Comparison of ENCODE assay signal across 11 cellular contexts in the genomic region with DNA sequence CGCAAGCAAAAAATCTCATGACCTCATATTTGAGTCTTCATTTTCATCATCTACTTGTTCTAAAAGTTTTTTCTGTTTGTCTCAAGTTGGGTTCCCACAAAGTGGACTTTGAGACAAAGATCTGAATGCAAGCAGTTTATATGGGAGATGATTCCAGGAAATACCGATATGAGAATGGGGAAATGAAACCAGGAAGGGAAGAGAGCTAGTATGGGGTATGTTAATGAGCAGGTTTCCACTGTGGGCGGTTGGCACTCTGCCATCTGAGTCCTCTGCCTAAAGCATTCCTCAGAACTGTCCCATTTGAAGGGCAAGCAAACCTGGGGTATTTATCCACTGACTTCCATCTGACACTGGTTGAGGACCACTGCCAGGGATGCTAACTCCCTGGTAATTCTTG. TPM values are rescaled to one million over a fixed set of nuclear protein-coding genes. Genes with fewer than 3 reads are reported as not detected.
A peak's percentile ranks its signal among the peaks of the same experiment; 100 is the strongest.
DNase-seq lines count a peak whose midpoint lies in the region; ATAC-seq and TF ChIP-seq lines count a peak whose summit lies in the region.
"Had no signal": no experiment of that assay in that cellular context is flagged by ENCODE, and none has a peak within 500 bp of the region (broad histone marks: within the 10 kb centered on the region; RNA-seq: fewer than 3 reads in every experiment).

No MANE protein-coding gene starts in this region.

- H3K36me3 Mint-ChIP-seq in activated CD8-positive, alpha-beta memory T cell treated with anti-CD3 and anti-CD28 coated beads, Interleukin-2, amount 10 ng/mL, durations not matched to agents 7 days and 5 days = peaks cover 17% of the 10 kb centered on the region

- peaks cover 3% of the 10 kb centered on the region for H3K9me3 Mint-ChIP-seq in activated CD8-positive, alpha-beta memory T cell treated with anti-CD3 and anti-CD28 coated beads, Interleukin-2, amount 10 ng/mL, durations not matched to agents 7 days and 5 days (ENCODE audit: low read depth)

- no peaks in the 10 kb centered on the region for H3K27me3 ChIP-seq in right cardiac atrium (ENCODE audit: control insufficient read depth, insufficient read depth)
- H3K27me3 ChIP-seq in tibial nerve = no peaks in the 10 kb centered on the region

- TF ChIP-seq POLR2A in tibial nerve (IDR thresholded peaks at IDR 0.05) = no peak

- H3K4me3 Mint-ChIP-seq in activated CD8-positive, alpha-beta memory T cell treated with anti-CD3 and anti-CD28 coated beads, Interleukin-2, amount 10 ng/mL, durations not matched to agents 7 days and 5 days = no peak overlapping the region

- DNase-seq in activated naive CD4-positive, alpha-beta T cell treated with Interleukin-2 at 50 U/mL for 16 hours = peak; percentile 12
- no peak for DNase-seq in activated naive CD4-positive, alpha-beta T cell (lab: John Stamatoyannopoulos, UW)
- peak; percentile 56 for DNase-seq in NOMO-1 treated with dmso at 0.1 percent for 144 hours (lab: John Stamatoyannopoulos, UW; ENCODE audit: unreplicated experiment)
- DNase-seq in right cardiac atrium = peak; percentile 65 to 82 (median 78)
- DNase-seq in tibial nerve (ENCODE audit: low spot score in 2 of 2) = peak; percentile 39 to 45
- no peak for DNase-seq in Kasumi-1 (lab: John Stamatoyannopoulos, UW)
- DNase-seq in activated CD8-positive, alpha-beta memory T cell treated with anti-CD3 and anti-CD28 coated beads, Interleukin-2, amount 10 ng/mL, durations not matched to agents 7 days and 5 days = no peak
- DNase-seq: activated T-cell treated with anti-CD3 and anti-CD28 coated beads for 4 hours had no signal

- intact Hi-C loops in right cardiac atrium (cut with DNase I) = no loop called here

- H3K4me1 Mint-ChIP-seq in activated CD8-positive, alpha-beta memory T cell treated with anti-CD3 and anti-CD28 coated beads, Interleukin-2, amount 10 ng/mL, durations not matched to agents 7 days and 5 days = peaks cover 16% of the 10 kb centered on the region

- H3K27ac Mint-ChIP-seq in activated CD8-positive, alpha-beta memory T cell treated with anti-CD3 and anti-CD28 coated beads, Interleukin-2, amount 10 ng/mL, durations not matched to agents 7 days and 5 days = no peak overlapping the region

- peaks cover 5% of the 10 kb centered on the region for H3K27me3 Mint-ChIP-seq in activated CD8-positive, alpha-beta memory T cell treated with anti-CD3 and anti-CD28 coated beads, Interleukin-2, amount 10 ng/mL, durations not matched to agents 7 days and 5 days

- ATAC-seq in right cardiac atrium (peak; percentile 47 to 66), HG03571 (IDR thresholded peaks at IDR 0.05; ENCODE audit: unreplicated experiment) (no peak)
- no peak for ATAC-seq in activated CD8-positive, alpha-beta memory T cell treated with anti-CD3 and anti-CD28 coated beads, Interleukin-2, amount 10 ng/mL, durations not matched to agents 7 days and 5 days

- H3K9me3 ChIP-seq in right cardiac atrium (ENCODE audit: control insufficient read depth, low read length) (no peaks in the 10 kb centered on the region), tibial nerve (no peaks in the 10 kb centered on the region)

- H3K27ac ChIP-seq in right cardiac atrium (ENCODE audit: low read length) (no peak overlapping the region), tibial nerve (no peak overlapping the region)

- no peak for TF ChIP-seq CTCF in tibial nerve (IDR thresholded peaks at IDR 0.05)

- TF ChIP-seq EP300 in tibial nerve (IDR thresholded peaks at IDR 0.05) = peak in 1 of 2 donors; percentile 37

- H3K4me1 ChIP-seq in right cardiac atrium (ENCODE audit: control insufficient read depth, insufficient read depth, low read length) (no peaks in the 10 kb centered on the region), tibial nerve (no peaks in the 10 kb centered on the region)

- H3K4me3 ChIP-seq in right cardiac atrium (ENCODE audit: low read length) (no peak overlapping the region), tibial nerve (no peak overlapping the region)

- peaks cover 0 to 48% (median 0%) of the 10 kb centered on the region in 3 donors for H3K36me3 ChIP-seq in tibial nerve

- 65% methylated on average over 3 of the region's 3 CpGs for WGBS in right cardiac atrium
- 67 to 75% methylated on average over 3 of the region's 3 CpGs for WGBS in tibial nerve, 2 donors

- CTCF ChIA-PET in activated CD8-positive, alpha-beta memory T cell treated with anti-CD3 and anti-CD28 coated beads, Interleukin-2, amount 10 ng/mL, durations not matched to agents 7 days and 5 days (lab: Charles Lee) = interaction anchor here (0.9 kb wide), 1 partner anchor 93 kb away, joined by 3 read pairs; no protein-coding TSS in a partner anchor

RNA-seq across cellular contexts. Expression of gene ADPRH, which starts 8.8 kb away (rescaled TPM):
- total RNA-seq in right cardiac atrium = 10 to 100 TPM in 3 of 4 donors, 1 to 10 TPM in 1; 9.5 to 11.9 (median 10.3) TPM
- 6.5 TPM for polyA plus RNA-seq in right cardiac atrium
- 10 to 100 TPM in 2 of 4 donors, 1 to 10 TPM in 2; 7.6 to 12.0 (median 9.1) TPM for total RNA-seq in tibial nerve
- 10 to 100 TPM in 1 of 2 experiments, 1 to 10 TPM in 1; 6.1 to 19.3 TPM for total RNA-seq in activated CD8-positive, alpha-beta memory T cell treated with anti-CD3 and anti-CD28 coated beads, Interleukin-2, amount 10 ng/mL, durations not matched to agents 7 days and 5 days

RNA-seq across cellular contexts. Expression of gene PLA1A, which starts 9.6 kb away (rescaled TPM):
- 1 to 10 TPM; 4.3 to 7.5 (median 5.5) TPM for total RNA-seq in right cardiac atrium
- polyA plus RNA-seq in right cardiac atrium = 4.4 TPM
- 10 to 100 TPM in 1 of 4 donors, 1 to 10 TPM in 2, not detected in 1; 2.5 to 12.0 (median 3.9) TPM for total RNA-seq in tibial nerve
- total RNA-seq in activated CD8-positive, alpha-beta memory T cell treated with anti-CD3 and anti-CD28 coated beads, Interleukin-2, amount 10 ng/mL, durations not matched to agents 7 days and 5 days = under 1 TPM in 1 of 2 experiments, not detected in 1; 0.68 TPM
- total RNA-seq: RPMI7951 had no signal
- polyA plus RNA-seq: keratinocyte had no signal

RNA-seq across cellular contexts. Expression of gene CD80, which starts 28.7 kb away (rescaled TPM):
- total RNA-seq in right cardiac atrium (under 1 TPM in 3 of 4 donors, not detected in 1; 0.17 to 0.54 (median 0.26) TPM), tibial nerve (not detected)
- 0.14 TPM for polyA plus RNA-seq in right cardiac atrium
- 10 to 100 TPM; 22.5 to 47.0 TPM for total RNA-seq in activated CD8-positive, alpha-beta memory T cell treated with anti-CD3 and anti-CD28 coated beads, Interleukin-2, amount 10 ng/mL, durations not matched to agents 7 days and 5 days
- total RNA-seq: RPMI7951 had no signal
- polyA plus RNA-seq: keratinocyte had no signal

Comparison
In these comparisons a context has a peak if more than half of its experiments do, and no peak if none do; other contexts are left out.
1. DNase-seq: peak in activated naive CD4-positive, alpha-beta T cell treated with Interleukin-2 at 50 U/mL for 16 hours (single experiment), NOMO-1 treated with dmso at 0.1 percent for 144 hours (single experiment), right cardiac atrium (3 of 3) and tibial nerve (2 of 2); none in activated naive CD4-positive, alpha-beta T cell (0 of 4), Kasumi-1 (0 of 2) and activated CD8-positive, alpha-beta memory T cell treated with anti-CD3 and anti-CD28 coated beads, Interleukin-2, amount 10 ng/mL, durations not matched to agents 7 days and 5 days (single experiment).
2. ATAC-seq: peak in right cardiac atrium (2 of 2); none in HG03571 (single experiment) and activated CD8-positive, alpha-beta memory T cell treated with anti-CD3 and anti-CD28 coated beads, Interleukin-2, amount 10 ng/mL, durations not matched to agents 7 days and 5 days (single experiment).
3. RNA of gene CD80, which starts 28.7 kb away (total RNA-seq): 22.5 to 47.0 TPM in activated CD8-positive, alpha-beta memory T cell treated with anti-CD3 and anti-CD28 coated beads, Interleukin-2, amount 10 ng/mL, durations not matched to agents 7 days and 5 days; 0.17 to 0.54 TPM in right cardiac atrium and not detected in tibial nerve; every median in the first group is over 10 times any median in the second.